Comparison of ENCODE assay signal across 14 cellular contexts in genomic region chr12:53060064-53060720, GRCh38. TPM values are rescaled to one million over a fixed set of nuclear protein-coding genes. Genes with fewer than 3 reads are reported as not detected.
DNase-seq lines count a peak whose midpoint lies in the region; ATAC-seq and TF ChIP-seq lines count a peak whose summit lies in the region.
"Had no signal": no experiment of that assay in that cellular context is flagged by ENCODE, and none has a peak within 500 bp of the region (broad histone marks: within the 10 kb centered on the region; RNA-seq: fewer than 3 reads in every experiment).

No MANE protein-coding gene starts in this region.

- H3K4me3 ChIP-seq in stomach smooth muscle (ENCODE audit: low read length in 2 of 2) (no peak overlapping the region), HAP-1 (no peak overlapping the region)
- H3K4me3 ChIP-seq in CD8-positive, alpha-beta T cell (ENCODE audit: low read depth, low read length), result no peak overlapping the region

- H3K27me3 Mint-ChIP-seq in CD8-positive, alpha-beta T cell (ENCODE audit: low read depth), result no peaks in the 10 kb centered on the region
- H3K27me3 Mint-ChIP-seq: brain had no signal

- H3K36me3 Mint-ChIP-seq in CD8-positive, alpha-beta T cell, result peaks cover 20% of the 10 kb centered on the region

- no peak overlapping the region for H3K27ac Mint-ChIP-seq in CD8-positive, alpha-beta T cell
- H3K27ac Mint-ChIP-seq: stimulated activated memory B cell treated with anti-CD40 and anti-IgM and Interleukin-4, amounts not matched to agents 10 μg/mL and 1 μg/mL and 100 μg/mL, for 72 hours; T-helper 2 cell treated with Interferon-gamma antibody and Interleukin-4, amounts not matched to agents 5 μg/mL and 100 μg/mL, for 36 hours had no signal

- peaks cover 20 to 58% of the 10 kb centered on the region in 2 donors for H3K36me3 ChIP-seq in stomach smooth muscle (ENCODE audit: control insufficient read depth in 2 of 2, insufficient read depth in 2 of 2, low read length in 2 of 2)
- H3K36me3 ChIP-seq in CD8-positive, alpha-beta T cell (ENCODE audit: insufficient read depth, low read length), result peaks cover 5% of the 10 kb centered on the region
- peaks cover 3% of the 10 kb centered on the region; the same call in 1 of the 2 replicates for H3K36me3 ChIP-seq in HAP-1 (replicated peaks)

- H3K9me3 Mint-ChIP-seq in CD8-positive, alpha-beta T cell, result no peaks in the 10 kb centered on the region
- H3K9me3 Mint-ChIP-seq: brain; stimulated activated memory B cell treated with anti-CD40 and anti-IgM and Interleukin-4, amounts not matched to agents 10 μg/mL and 1 μg/mL and 100 μg/mL, for 72 hours; T-helper 2 cell treated with Interferon-gamma antibody and Interleukin-4, amounts not matched to agents 5 μg/mL and 100 μg/mL, for 36 hours had no signal

- no peak for TF ChIP-seq CTCF in CD8-positive, alpha-beta T cell (IDR thresholded peaks at IDR 0.05)

- CTCF ChIA-PET in CD8-positive, alpha-beta T cell (lab: Charles Lee), result interaction anchor here (5.0 to 15.0 kb wide), 2 partner anchors 13 to 39 kb away, joined by 19 to 366 read pairs; partner anchors contain the start of genes IGFBP6 and SOAT2

- H3K4me1 Mint-ChIP-seq in CD8-positive, alpha-beta T cell (ENCODE audit: low read depth), result peaks cover 5% of the 10 kb centered on the region
- H3K4me1 Mint-ChIP-seq: stimulated activated memory B cell treated with anti-CD40 and anti-IgM and Interleukin-4, amounts not matched to agents 10 μg/mL and 1 μg/mL and 100 μg/mL, for 72 hours had no signal

- POLR2A ChIA-PET in CD8-positive, alpha-beta T cell (lab: Charles Lee), result interaction anchor here (1.1 kb wide), 1 partner anchor 39 kb away, joined by 3 read pairs; no protein-coding TSS in a partner anchor

- intact Hi-C loops in CD8-positive, alpha-beta T cell (cut with DNase I, micrococcal nuclease), result loop anchor here in 1 of 2 experiments (10.0 kb wide), 1 partner anchor 225 kb away; no protein-coding TSS in a partner anchor

- H3K9ac ChIP-seq in stomach smooth muscle (ENCODE audit: low read length in 2 of 2), result no peak overlapping the region

- H3K4me3 Mint-ChIP-seq in CD8-positive, alpha-beta T cell, result no peak overlapping the region
- H3K4me3 Mint-ChIP-seq: brain; stimulated activated memory B cell treated with anti-CD40 and anti-IgM and Interleukin-4, amounts not matched to agents 10 μg/mL and 1 μg/mL and 100 μg/mL, for 72 hours; T-helper 2 cell treated with Interferon-gamma antibody and Interleukin-4, amounts not matched to agents 5 μg/mL and 100 μg/mL, for 36 hours had no signal

- in situ Hi-C loops in HAP-1 (cut with MboI; ENCODE audit: low sequenced_read_pairs), result loop anchor here (10.0 kb wide), 1 partner anchor 225 kb away; no protein-coding TSS in a partner anchor

- ATAC-seq in left lobe of liver (peak; percentile 1), HG02884 (IDR thresholded peaks at IDR 0.05; ENCODE audit: unreplicated experiment) (no peak)
- no peak for ATAC-seq in CD8-positive, alpha-beta T cell
- ATAC-seq: stimulated activated memory B cell treated with anti-CD40 and anti-IgM and Interleukin-4, amounts not matched to agents 10 μg/mL and 1 μg/mL and 100 μg/mL, for 72 hours had no signal

- peaks cover 57% of the 10 kb centered on the region for H3K4me1 ChIP-seq in stomach smooth muscle (ENCODE audit: control insufficient read depth, insufficient read depth, low read length)
- no peaks in the 10 kb centered on the region for H3K4me1 ChIP-seq in CD8-positive, alpha-beta T cell (ENCODE audit: insufficient read depth, low read length)
- H3K4me1 ChIP-seq in HAP-1, result no peaks in the 10 kb centered on the region

- H3K27me3 ChIP-seq in stomach smooth muscle (ENCODE audit: control insufficient read depth in 1 of 2, insufficient read depth in 2 of 2, low read length in 2 of 2) (no peaks in the 10 kb centered on the region), HAP-1 (ENCODE audit: low read depth) (peaks cover 16% of the 10 kb centered on the region; the same call in 1 of the 2 replicates)
- no peaks in the 10 kb centered on the region for H3K27me3 ChIP-seq in CD8-positive, alpha-beta T cell (ENCODE audit: insufficient read depth, low read length)

- H3K27ac ChIP-seq in caudate nucleus (ENCODE audit: low read depth, low read length) (peak overlapping the region; percentile 30), stomach smooth muscle (ENCODE audit: low read length) (peak overlapping the region; percentile 41)
- H3K27ac ChIP-seq in CD8-positive, alpha-beta T cell (ENCODE audit: low read depth, low read length), result no peak overlapping the region

- H3K9me3 ChIP-seq in stomach smooth muscle (ENCODE audit: control insufficient read depth in 2 of 2, low read length in 2 of 2) (no peaks in the 10 kb centered on the region), HAP-1 (no peaks in the 10 kb centered on the region)
- H3K9me3 ChIP-seq in CD8-positive, alpha-beta T cell (ENCODE audit: low read length), result no peaks in the 10 kb centered on the region

- DNase-seq in caudate nucleus (lab: John Stamatoyannopoulos, UW) (no peak), left lobe of liver (ENCODE audit: low spot score) (no peak), HAP-1 (ENCODE audit: low spot score in 2 of 2) (no peak)
- no peak for DNase-seq in CD8-positive, alpha-beta T cell
- DNase-seq: activated CD4-positive, alpha-beta T cell treated with anti-CD3 and anti-CD28 coated beads, Interleukin-2, amount 50 U/mL, for 4 hours; effector CD8-positive, alpha-beta T cell; stimulated activated CD4-positive, alpha-beta T cell treated with anti-CD3 and anti-CD28 coated beads, Interleukin-4, amount 100 ng/mL, for 24 hours had no signal

RNA-seq across cellular contexts. Expression of gene TNS2, which starts 10.3 kb away (rescaled TPM):
- total RNA-seq in left lobe of liver, result 146 TPM
- 1 to 10 TPM; 2.5 to 3.2 TPM for total RNA-seq in CD8-positive, alpha-beta T cell

RNA-seq across cellular contexts. Expression of gene SPRYD3, which starts 19.0 kb away (rescaled TPM):
- 16.2 TPM for total RNA-seq in left lobe of liver
- total RNA-seq in CD8-positive, alpha-beta T cell, result 10 to 100 TPM; 25.1 to 25.6 TPM

RNA-seq across cellular contexts. Expression of gene IGFBP6, which starts 37.3 kb away (rescaled TPM):
- 5.2 TPM for total RNA-seq in left lobe of liver
- total RNA-seq in CD8-positive, alpha-beta T cell, result 1 to 10 TPM in 1 of 2 experiments, under 1 TPM in 1; 0.58 to 1.2 TPM

RNA-seq across cellular contexts. Expression of gene SOAT2, which starts 43.1 kb away (rescaled TPM):
- total RNA-seq in left lobe of liver, result 0.25 TPM
- total RNA-seq in CD8-positive, alpha-beta T cell, result 1 to 10 TPM; 2.5 to 2.9 TPM
- total RNA-seq: Daoy, renal cortical epithelial cell had no signal

RNA-seq across cellular contexts. Expression of gene EIF4B, which starts 53.9 kb away (rescaled TPM):
- total RNA-seq in left lobe of liver, result 184 TPM
- 100 to 1,000 TPM; 709 to 741 TPM for total RNA-seq in CD8-positive, alpha-beta T cell

Comparison
In these comparisons a context has a peak if more than half of its experiments do, and no peak if none do; other contexts are left out.
1. RNA of gene TNS2, which starts 10.3 kb away (total RNA-seq): 146 TPM in left lobe of liver (single experiment); 2.5 to 3.2 TPM in CD8-positive, alpha-beta T cell; every median in the first group is over 10 times any median in the second.